ENCODE assay signal across 10 cellular contexts in genomic region chr5:135031813-135032612, GRCh38. TPM values are rescaled to one million over a fixed set of nuclear protein-coding genes. Genes with fewer than 3 reads are reported as not detected.
DNase-seq lines count a peak whose midpoint lies in the region; ATAC-seq and TF ChIP-seq lines count a peak whose summit lies in the region.
"Had no signal": no experiment of that assay in that cellular context is flagged by ENCODE, and none has a peak within 500 bp of the region (broad histone marks: within the 10 kb centered on the region; RNA-seq: fewer than 3 reads in every experiment).

No MANE protein-coding gene starts in this region.

- H3K9ac ChIP-seq in endodermal cell (ENCODE audit: extremely low read depth, low read length, poor library complexity, severe bottlenecking) (no peak overlapping the region), neuronal stem cell (ENCODE audit: low read depth, low read length, poor library complexity) (no peak overlapping the region)

- no peak for TF ChIP-seq CTCF in NB4 (IDR thresholded peaks at IDR 0.05; ENCODE audit: low read depth, low read length)
- no peak for TF ChIP-seq CTCF in endodermal cell (conservative IDR thresholded peaks at IDR 0.05)
- no peak for TF ChIP-seq CTCF in right atrium auricular region (IDR thresholded peaks at IDR 0.05)

- no peak for TF ChIP-seq POLR2A in NB4 (IDR thresholded peaks at IDR 0.05; ENCODE audit: extremely low read depth, insufficient read length)

- no peak overlapping the region for H2BK120ac ChIP-seq in neuronal stem cell (ENCODE audit: low read depth, low read length)

- no peak overlapping the region for H3K27ac Mint-ChIP-seq in endodermal cell

- H3K14ac ChIP-seq in neuronal stem cell (ENCODE audit: low read length), result no peak overlapping the region

- peaks cover 2% of the 10 kb centered on the region for H3K79me1 ChIP-seq in neuronal stem cell (ENCODE audit: low read depth, low read length)

- peak overlapping the region; percentile 76 for H2BK15ac ChIP-seq in neuronal stem cell (ENCODE audit: low read length)

- no peaks in the 10 kb centered on the region for H3K36me3 Mint-ChIP-seq in endodermal cell (ENCODE audit: low read depth)

- H2AFZ ChIP-seq in neuronal stem cell (ENCODE audit: low read length), result no peak overlapping the region

- peak overlapping the region; percentile 71 for H2AK5ac ChIP-seq in neuronal stem cell (ENCODE audit: low read depth, low read length)

- H3K4me3 ChIP-seq in NB4 (ENCODE audit: low read depth, low read length) (peak overlapping the region; percentile 80), endodermal cell (ENCODE audit: low read length) (peak overlapping the region; percentile 83), neuronal stem cell (ENCODE audit: low read length in 2 of 2) (no peak overlapping the region), right atrium auricular region (no peak overlapping the region)

- DNase-seq in ELR (ENCODE audit: low read depth) (peak; percentile 15), NB4 (ENCODE audit: low read depth) (no peak), endodermal cell (no peak), neuronal stem cell (ENCODE audit: low spot score) (no peak), NCI-H1930 (lab: John Stamatoyannopoulos, UW) (no peak), right atrium auricular region (ENCODE audit: low spot score) (no peak)
- DNase-seq: spleen had no signal

- no peak overlapping the region for H2BK5ac ChIP-seq in neuronal stem cell (ENCODE audit: low read length)

- H3K27ac ChIP-seq in endodermal cell (ENCODE audit: low read depth, low read length) (no peak overlapping the region), neuronal stem cell (replicated peaks; ENCODE audit: low read length) (no peak overlapping the region), right atrium auricular region (no peak overlapping the region)
- H3K27ac ChIP-seq: spleen had no signal

- H3K9me3 Mint-ChIP-seq in endodermal cell, result no peaks in the 10 kb centered on the region

- H3K9me3 ChIP-seq in endodermal cell (ENCODE audit: control insufficient read depth, low read length), result no peaks in the 10 kb centered on the region
- H3K9me3 ChIP-seq in neuronal stem cell (replicated peaks in 1 of 2; ENCODE audit: control insufficient read depth in 2 of 2, insufficient read depth in 1 of 2, low read depth in 1 of 2, low read length in 2 of 2), result peaks cover 0 to 5% of the 10 kb centered on the region in 2 donors
- no peaks in the 10 kb centered on the region for H3K9me3 ChIP-seq in right atrium auricular region
- H3K9me3 ChIP-seq: heart left ventricle had no signal

- peaks cover 96% of the 10 kb centered on the region for H3K27me3 ChIP-seq in endodermal cell (ENCODE audit: control insufficient read depth, insufficient read depth, low read length, poor library complexity, severe bottlenecking)
- peaks cover 66 to 98% (median 93%) of the 10 kb centered on the region in 3 experiments for H3K27me3 ChIP-seq in neuronal stem cell (ENCODE audit: control insufficient read depth in 3 of 3, insufficient read depth in 3 of 3, low read depth in 1 of 3, low read length in 3 of 3)
- peaks cover 62 to 67% of the 10 kb centered on the region in 2 donors for H3K27me3 ChIP-seq in right atrium auricular region

- H4K8ac ChIP-seq in neuronal stem cell (ENCODE audit: low read depth, low read length), result no peak overlapping the region

- H3K4me1 ChIP-seq in endodermal cell (ENCODE audit: control insufficient read depth, insufficient read depth, low read length), result no peaks in the 10 kb centered on the region
- peaks cover 3 to 8% of the 10 kb centered on the region in 2 donors for H3K4me1 ChIP-seq in neuronal stem cell (ENCODE audit: control insufficient read depth in 2 of 2, insufficient read depth in 1 of 2, low read depth in 1 of 2, low read length in 2 of 2)
- peaks cover 0 to 55% of the 10 kb centered on the region in 2 donors for H3K4me1 ChIP-seq in right atrium auricular region

- no peak overlapping the region for H4K91ac ChIP-seq in neuronal stem cell (ENCODE audit: low read depth, low read length, poor library complexity)

- peaks cover 3% of the 10 kb centered on the region for H3K36me3 ChIP-seq in endodermal cell (ENCODE audit: control insufficient read depth, insufficient read depth, low read length)
- H3K36me3 ChIP-seq in neuronal stem cell (replicated peaks in 1 of 2; ENCODE audit: control insufficient read depth in 2 of 2, insufficient read depth in 2 of 2, low read length in 2 of 2), result no peaks in the 10 kb centered on the region
- no peaks in the 10 kb centered on the region for H3K36me3 ChIP-seq in right atrium auricular region
- H3K36me3 ChIP-seq: heart left ventricle, spleen had no signal

- H3K4me3 Mint-ChIP-seq in endodermal cell, result peak overlapping the region; percentile 60

- H3K23ac ChIP-seq in neuronal stem cell (ENCODE audit: low read depth, low read length, poor library complexity), result no peak overlapping the region

- peaks cover 30% of the 10 kb centered on the region for H3K4me1 Mint-ChIP-seq in endodermal cell

- no peak overlapping the region for H2BK12ac ChIP-seq in neuronal stem cell (ENCODE audit: low read length)

- ATAC-seq in HG02678 (IDR thresholded peaks at IDR 0.05; ENCODE audit: unreplicated experiment) (no peak), HG03135 (IDR thresholded peaks at IDR 0.05; ENCODE audit: unreplicated experiment) (no peak)

- no peak overlapping the region for H3K4ac ChIP-seq in neuronal stem cell (ENCODE audit: low read length)

- WGBS in endodermal cell (ENCODE audit: insufficient coverage in 1 of 2, insufficient read length in 1 of 2), 2 experiments, result 0 to 8% methylated on average over 4 to 10 of the region's 12 CpGs
- WGBS in neuronal stem cell (ENCODE audit: extremely low coverage in 2 of 2, insufficient read length in 2 of 2, insufficient replicate concordance in 1 of 2), 2 donors, result no CpG with 5 or more reads among the region's 12 CpGs

- H3K18ac ChIP-seq in neuronal stem cell (ENCODE audit: low read length), result no peak overlapping the region

- no peak overlapping the region for H3K4me2 ChIP-seq in neuronal stem cell (ENCODE audit: insufficient read depth, low read length, poor library complexity, severe bottlenecking)

- H3K27me3 Mint-ChIP-seq in endodermal cell (ENCODE audit: insufficient read depth), result peaks cover 91% of the 10 kb centered on the region

RNA-seq across cellular contexts. Expression of gene PITX1, which starts 2.0 kb away (rescaled TPM):
- total RNA-seq in endodermal cell (1 to 10 TPM; 1.3 to 2.4 TPM), right atrium auricular region (not detected)
- polyA plus RNA-seq in endodermal cell (2013, experiment 1 of 2), result 5.9 TPM
- 5.7 TPM for polyA plus RNA-seq in endodermal cell (2013, experiment 2 of 2)
- 0.17 TPM for polyA plus RNA-seq in neuronal stem cell (2013, experiment 1 of 2)
- 0.14 TPM for polyA plus RNA-seq in neuronal stem cell (2013, experiment 2 of 2)

Comparison
In these comparisons a context has a peak if more than half of its experiments do, and no peak if none do; other contexts are left out.
1. H3K4me3 ChIP-seq: peak in NB4 (single experiment) and endodermal cell (single experiment); none in neuronal stem cell (0 of 2) and right atrium auricular region (0 of 2).